ENCODE assay signal across 1 cellular context in the genomic region with DNA sequence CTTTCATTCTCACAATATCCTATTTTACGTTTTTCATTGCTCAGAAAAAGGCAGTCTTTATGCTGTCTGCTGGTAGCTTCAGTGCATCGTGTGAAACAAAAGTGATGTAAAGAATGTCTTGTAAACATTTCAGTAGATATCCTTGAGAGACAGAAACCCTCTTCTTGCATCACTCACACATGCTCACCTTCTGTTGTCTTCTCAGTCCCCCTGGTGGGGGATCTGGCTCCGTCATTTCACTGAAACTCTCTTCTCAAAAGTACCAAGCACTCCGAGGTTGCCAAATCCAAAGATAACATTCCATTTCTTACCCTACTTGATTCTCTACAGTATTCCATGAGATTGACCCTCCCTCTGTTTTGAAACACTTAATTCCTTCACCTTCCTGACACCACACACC.
TF ChIP-seq lines count a peak whose summit lies in the region.

No MANE protein-coding gene starts in this region.

TF ChIP-seq in GM12878, 131 proteins besides CTCF, POLR2A, EP300 and RAD21 (continued from another document):
- TF ChIP-seq ZNF592 (IDR thresholded peaks at IDR 0.05) (no peak), NR2F1 (conservative IDR thresholded peaks at IDR 0.05) (no peak)
